Comparison of ENCODE assay signal across 2 cellular contexts in genomic region chr7:107596881-107597581, GRCh38.
TF ChIP-seq lines count a peak whose summit lies in the region.

No MANE protein-coding gene starts in this region.

TF ChIP-seq in HEK293, 187 proteins besides CTCF, POLR2A, EP300 and RAD21 (continued from another document and continues in another):
- no peak for TF ChIP-seq HOXA7 (CRISPR knock-in tag; IDR thresholded peaks at IDR 0.05; ENCODE audit: borderline replicate concordance)
- no peak for TF ChIP-seq ZNF624 (tag by site-specific recombination; IDR thresholded peaks at IDR 0.05)
- no peak for TF ChIP-seq ZSCAN4 (tag by site-specific recombination; IDR thresholded peaks at IDR 0.05)
- no peak for TF ChIP-seq ZNF121 (tag by site-specific recombination; IDR thresholded peaks at IDR 0.05)
- TF ChIP-seq ZNF530 (tag by site-specific recombination; IDR thresholded peaks at IDR 0.05; ENCODE audit: low read depth): no peak
- no peak for TF ChIP-seq ZNF658 (tag by site-specific recombination; IDR thresholded peaks at IDR 0.05)
- TF ChIP-seq ZNF148 (tag by site-specific recombination; IDR thresholded peaks at IDR 0.05; ENCODE audit: borderline replicate concordance): no peak
- TF ChIP-seq ZBTB11 (tag by site-specific recombination; conservative IDR thresholded peaks at IDR 0.05; ENCODE audit: low read depth): no peak
- no peak for TF ChIP-seq BCL6B (tag by site-specific recombination; IDR thresholded peaks at IDR 0.05)
- TF ChIP-seq ZNF221 (tag by site-specific recombination; IDR thresholded peaks at IDR 0.05; ENCODE audit: borderline replicate concordance): no peak
- TF ChIP-seq SP3 (tag by site-specific recombination; IDR thresholded peaks at IDR 0.05): no peak
- no peak for TF ChIP-seq ZNF202 (tag by site-specific recombination; IDR thresholded peaks at IDR 0.05; ENCODE audit: borderline replicate concordance)
- no peak for TF ChIP-seq ZNF623 (tag by site-specific recombination; IDR thresholded peaks at IDR 0.05)
- TF ChIP-seq ZNF791 (tag by site-specific recombination; IDR thresholded peaks at IDR 0.05): no peak
- no peak for TF ChIP-seq ZNF549 (tag by site-specific recombination; IDR thresholded peaks at IDR 0.05)

TF ChIP-seq in endothelial cell of umbilical vein, 7 proteins besides CTCF, POLR2A, EP300 and RAD21 (continued from another document):
- peak; percentile 71 for TF ChIP-seq GATA2 (IDR thresholded peaks at IDR 0.05; ENCODE audit: insufficient read depth, insufficient read length, low read depth, low read length)
